Comparison of ENCODE assay signal across 8 cellular contexts in genomic region chr2:26011990-26012856, GRCh38. TPM values are rescaled to one million over a fixed set of nuclear protein-coding genes. Genes with fewer than 3 reads are reported as not detected.
DNase-seq lines count a peak whose midpoint lies in the region; ATAC-seq, FAIRE-seq and TF ChIP-seq lines count a peak whose summit lies in the region.

No MANE protein-coding gene starts in this region.

- TF ChIP-seq POLR2A in endothelial cell of umbilical vein (IDR thresholded peaks at IDR 0.05; ENCODE audit: low read depth, low read length): no peak
- TF ChIP-seq POLR2A in uterus (IDR thresholded peaks at IDR 0.05): no peak

- H3K9me3 ChIP-seq in endothelial cell of umbilical vein (replicated peaks; ENCODE audit: control insufficient read depth, insufficient read depth, low read length) (no peaks in the 10 kb centered on the region), uterus (no peaks in the 10 kb centered on the region)

- no peaks in the 10 kb centered on the region for H3K4me1 Mint-ChIP-seq in stimulated activated naive CD8-positive, alpha-beta T cell treated with anti-CD3 and anti-CD28 coated beads, Interleukin-15, amount 100 ng/mL, for 72 hours

- H3K4me1 ChIP-seq in endothelial cell of umbilical vein (ENCODE audit: control insufficient read depth, extremely low read depth, insufficient read depth, low read length) (peaks cover 20% of the 10 kb centered on the region), uterus (no peaks in the 10 kb centered on the region)

- no peak overlapping the region for H3K4me3 Mint-ChIP-seq in stimulated activated naive CD8-positive, alpha-beta T cell treated with anti-CD3 and anti-CD28 coated beads, Interleukin-15, amount 100 ng/mL, for 72 hours

- no peaks in the 10 kb centered on the region for H4K20me1 ChIP-seq in endothelial cell of umbilical vein (replicated peaks; ENCODE audit: control insufficient read depth, extremely low read depth, insufficient read depth, low read length)

- peak overlapping the region; percentile 6 for H3K4me2 ChIP-seq in endothelial cell of umbilical vein (ENCODE audit: insufficient read depth, low read length)

- CTCF ChIA-PET in endothelial cell of umbilical vein (lab: Charles Lee): interaction anchor here (0.5 to 2.0 kb wide), 6 partner anchors 14 to 173 kb away, joined by 3 to 14 read pairs (median 6); partner anchors contain the start of genes KIF3C and RAB10

- POLR2A ChIA-PET in endothelial cell of umbilical vein (lab: Charles Lee): interaction anchor here (1.4 kb wide), 1 partner anchor 21 kb away, joined by 5 read pairs; no protein-coding TSS in a partner anchor

- H3K27me3 ChIP-seq in endothelial cell of umbilical vein (ENCODE audit: control insufficient read depth in 2 of 2, insufficient read depth in 2 of 2, low read length in 2 of 2) (no peaks in the 10 kb centered on the region), uterus (no peaks in the 10 kb centered on the region)

- peak; percentile 99 for DNase-seq in DMS79 treated with DMSO at 0.1 percent for 48 hours (lab: John Stamatoyannopoulos, UW)
- peak; percentile 47 for DNase-seq in NCI-H774 (lab: John Stamatoyannopoulos, UW)
- DNase-seq in endothelial cell of umbilical vein (ENCODE audit: low read depth, low spot score): peak; percentile 39
- DNase-seq in occipital lobe (lab: John Stamatoyannopoulos, UW): peak; percentile 25
- no peak for DNase-seq in stimulated activated naive CD8-positive, alpha-beta T cell treated with anti-CD3 and anti-CD28 coated beads, Interleukin-15, amount 100 ng/mL, for 72 hours
- DNase-seq in T-helper 1 cell: no peak
- DNase-seq in uterus: no peak

- H3K27ac Mint-ChIP-seq in stimulated activated naive CD8-positive, alpha-beta T cell treated with anti-CD3 and anti-CD28 coated beads, Interleukin-15, amount 100 ng/mL, for 72 hours: no peak overlapping the region

- BruUV-seq in endothelial cell of umbilical vein (replicated peaks; lab: Mats Ljungman, UMichigan): no TSS peak

- no peaks in the 10 kb centered on the region for H3K9me3 Mint-ChIP-seq in stimulated activated naive CD8-positive, alpha-beta T cell treated with anti-CD3 and anti-CD28 coated beads, Interleukin-15, amount 100 ng/mL, for 72 hours

- TF ChIP-seq CTCF in endothelial cell of umbilical vein (IDR thresholded peaks at IDR 0.05; ENCODE audit: extremely low read depth in 1 of 2, insufficient read depth in 1 of 2, low read depth in 1 of 2, low read length in 2 of 2) (no peak), uterus (IDR thresholded peaks at IDR 0.05) (no peak)

- no peaks in the 10 kb centered on the region for H3K79me2 ChIP-seq in endothelial cell of umbilical vein (ENCODE audit: control insufficient read depth, insufficient read depth, low read length)

- no peaks in the 10 kb centered on the region for H3K27me3 Mint-ChIP-seq in stimulated activated naive CD8-positive, alpha-beta T cell treated with anti-CD3 and anti-CD28 coated beads, Interleukin-15, amount 100 ng/mL, for 72 hours

- intact Hi-C loops in endothelial cell of umbilical vein (cut with micrococcal nuclease) (loop anchor here (2.0 kb wide), 1 partner anchor 51 kb away; no protein-coding TSS in a partner anchor), uterus (cut with DNase I; ENCODE audit: low total_unique reads) (no loop called here)

- no peak for ATAC-seq in stimulated activated naive CD8-positive, alpha-beta T cell treated with anti-CD3 and anti-CD28 coated beads, Interleukin-15, amount 100 ng/mL, for 72 hours
- ATAC-seq in HG03025 (IDR thresholded peaks at IDR 0.05; ENCODE audit: low FRiP score, unreplicated experiment): no peak

- H3K9me1 ChIP-seq in endothelial cell of umbilical vein (replicated peaks; ENCODE audit: control insufficient read depth, extremely low read depth, insufficient read depth, low read length): no peaks in the 10 kb centered on the region

- no peak overlapping the region for H2AFZ ChIP-seq in endothelial cell of umbilical vein (ENCODE audit: low read depth, low read length)

- H3K36me3 ChIP-seq in endothelial cell of umbilical vein (ENCODE audit: control insufficient read depth in 2 of 2, extremely low read depth in 1 of 2, insufficient read depth in 2 of 2, low read length in 2 of 2) (no peaks in the 10 kb centered on the region), uterus (no peaks in the 10 kb centered on the region)

- H3K4me3 ChIP-seq in endothelial cell of umbilical vein (replicated peaks in 1 of 3; ENCODE audit: insufficient read depth in 1 of 3, low read depth in 1 of 3, low read length in 3 of 3) (no peak overlapping the region), uterus (no peak overlapping the region)

- H3K27ac ChIP-seq in endothelial cell of umbilical vein (ENCODE audit: insufficient read depth, low read depth, low read length) (no peak overlapping the region), uterus (no peak overlapping the region)

- FAIRE-seq in endothelial cell of umbilical vein (lab: Jason Lieb, UNC): peak; percentile 78

- H3K9ac ChIP-seq in endothelial cell of umbilical vein (replicated peaks; ENCODE audit: extremely low read depth, insufficient read depth, low read length): no peak overlapping the region

- dilution Hi-C loops in endothelial cell of umbilical vein (cut with MboI; ENCODE audit: extremely low pct_ligation_motif_present, low sequenced_read_pairs): no loop called here

TF ChIP-seq in endothelial cell of umbilical vein, 7 proteins besides CTCF, POLR2A, EP300 and RAD21:
- TF ChIP-seq GATA2 (IDR thresholded peaks at IDR 0.05; ENCODE audit: insufficient read depth, insufficient read length, low read depth, low read length) (peak; percentile 79), JUN (IDR thresholded peaks at IDR 0.05; ENCODE audit: borderline replicate concordance, insufficient read depth, insufficient read length, low read depth) (peak; percentile 40), EZH2 (IDR thresholded peaks at IDR 0.05; ENCODE audit: borderline replicate concordance, low read depth, low read length, severe bottlenecking) (no peak), MYC (IDR thresholded peaks at IDR 0.05; ENCODE audit: low read depth, low read length) (no peak), FOS (IDR thresholded peaks at IDR 0.05; ENCODE audit: borderline replicate concordance, insufficient read depth, low read length) (peak; percentile 28)

RNA-seq across cellular contexts. Expression of gene RAB10, which starts 21.7 kb away (rescaled TPM):
- total RNA-seq in endothelial cell of umbilical vein (104 and 105 TPM in 2 replicates), occipital lobe (162 TPM), uterus (100 to 1,000 TPM in 2 of 4 donors, 10 to 100 TPM in 2; 45.9 to 219 (median 97.1) TPM)
- 37.2 and 45.1 TPM in 2 replicates for polyA plus RNA-seq in endothelial cell of umbilical vein
- polyA plus RNA-seq in endothelial cell of umbilical vein (2011; cell fraction: cytosol; rRNA removed): 48.8 and 57.1 TPM in 2 replicates
- polyA plus RNA-seq in endothelial cell of umbilical vein (2011; cell fraction: nucleus; rRNA removed): 28.3 and 47.0 TPM in 2 replicates
- polyA plus RNA-seq in endothelial cell of umbilical vein (2012): 116 and 132 TPM in 2 replicates
- 37.7 and 47.7 TPM in 2 replicates for polyA minus RNA-seq in endothelial cell of umbilical vein
- 91.3 TPM for polyA minus RNA-seq in endothelial cell of umbilical vein (2011; cell fraction: cytosol; rRNA and poly(A)+ RNA removed)
- polyA minus RNA-seq in endothelial cell of umbilical vein (2011; cell fraction: nucleus; rRNA and poly(A)+ RNA removed): 32.4 and 40.7 TPM in 2 replicates

RNA-seq across cellular contexts. Expression of gene KIF3C, which starts 29.9 kb away (rescaled TPM):
- total RNA-seq in endothelial cell of umbilical vein (40.7 and 42.1 TPM in 2 replicates), occipital lobe (94.2 TPM), uterus (10 to 100 TPM in 1 of 4 donors, 1 to 10 TPM in 3; 3.5 to 12.6 (median 7.4) TPM)
- 9.9 and 11.4 TPM in 2 replicates for polyA plus RNA-seq in endothelial cell of umbilical vein
- polyA plus RNA-seq in endothelial cell of umbilical vein (2011; cell fraction: cytosol; rRNA removed): 10.5 TPM in 2 replicates
- 9.3 and 11.6 TPM in 2 replicates for polyA plus RNA-seq in endothelial cell of umbilical vein (2011; cell fraction: nucleus; rRNA removed)
- 36.5 and 47.5 TPM in 2 replicates for polyA plus RNA-seq in endothelial cell of umbilical vein (2012)
- polyA minus RNA-seq in endothelial cell of umbilical vein: 20.0 and 29.4 TPM in 2 replicates
- polyA minus RNA-seq in endothelial cell of umbilical vein (2011; cell fraction: cytosol; rRNA and poly(A)+ RNA removed): 0.31 TPM
- 7.8 and 13.8 TPM in 2 replicates for polyA minus RNA-seq in endothelial cell of umbilical vein (2011; cell fraction: nucleus; rRNA and poly(A)+ RNA removed)

Comparison
In these comparisons a context has a peak if more than half of its experiments do, and no peak if none do; other contexts are left out.
1. DNase-seq: peak in DMS79 treated with DMSO at 0.1 percent for 48 hours (single experiment), NCI-H774 (single experiment), endothelial cell of umbilical vein (single experiment) and occipital lobe (single experiment); none in stimulated activated naive CD8-positive, alpha-beta T cell treated with anti-CD3 and anti-CD28 coated beads, Interleukin-15, amount 100 ng/mL, for 72 hours (0 of 2), T-helper 1 cell (0 of 5) and uterus (0 of 2).